Comparison of ENCODE assay signal across 15 cellular contexts in the genomic region with DNA sequence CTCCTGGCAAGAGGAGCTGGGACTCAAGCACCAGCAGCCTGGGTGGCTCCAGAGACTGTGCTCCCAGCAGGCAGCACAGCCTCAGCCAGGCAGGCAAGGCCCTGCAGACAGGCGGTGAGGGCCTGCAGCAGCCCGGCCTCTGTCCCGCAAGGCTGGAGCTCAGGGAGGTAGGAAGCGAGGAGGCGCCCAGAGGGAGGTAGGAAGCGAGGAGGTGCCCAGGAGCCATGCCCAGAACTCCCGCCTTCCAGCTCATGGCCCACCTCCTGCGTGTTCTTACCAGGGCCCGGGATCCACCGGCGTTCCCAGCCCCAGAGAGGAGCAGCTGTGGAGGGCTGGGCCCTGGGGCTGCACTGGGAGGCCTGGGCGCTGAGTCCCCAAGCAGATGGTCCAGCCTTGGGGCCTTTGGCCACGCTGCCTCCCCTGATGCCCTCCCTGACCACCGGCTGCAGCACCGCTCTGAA.
"Had no signal": no experiment of that assay in that cellular context is flagged by ENCODE, and none has a peak within 500 bp of the region (broad histone marks: within the 10 kb centered on the region; RNA-seq: fewer than 3 reads in every experiment).

No MANE protein-coding gene starts in this region.

- H3K4me3 Mint-ChIP-seq: activated B cell treated with CpG ODN at 0.5 μM for 24 hours; activated naive CD4-positive, alpha-beta T cell treated with anti-CD3 and anti-CD28 coated beads for 36 hours; activated T-helper 1 cell treated with anti-CD3 and anti-CD28 coated beads, Interleukin-12 subunit alpha, Interleukin-12 subunit beta, Interleukin-2, Interleukin-4 antibody, amounts not matched to agents 30 ng/mL and 10 ng/mL and 1 ng/mL, durations not matched to agents 14 hours and 24 hours and 36 hours; nephron progenitor cell; stimulated activated effector memory CD8-positive, alpha-beta T cell treated with anti-CD3 and anti-CD28 coated beads, Interleukin-12 subunit alpha, Interleukin-12 subunit beta, amount 100 ng/mL, for 72 hours; T-helper 1 cell treated with Interleukin-12 subunit alpha and Interleukin-12 subunit beta and Interleukin-4 antibody, amounts not matched to agents 30 μg/mL and 1 μg/mL, for 36 hours had no signal

- H3K4me3 ChIP-seq: cardiac muscle cell, left ventricle myocardium inferior, SK-N-MC, tibial nerve had no signal

- H3K27ac Mint-ChIP-seq: activated B cell treated with CpG ODN at 0.5 μM for 24 hours; activated naive CD4-positive, alpha-beta T cell treated with anti-CD3 and anti-CD28 coated beads for 36 hours; activated T-helper 1 cell treated with anti-CD3 and anti-CD28 coated beads, Interleukin-12 subunit alpha, Interleukin-12 subunit beta, Interleukin-2, Interleukin-4 antibody, amounts not matched to agents 30 ng/mL and 10 ng/mL and 1 ng/mL, durations not matched to agents 14 hours and 24 hours and 36 hours; nephron progenitor cell; stimulated activated effector memory CD8-positive, alpha-beta T cell treated with anti-CD3 and anti-CD28 coated beads, Interleukin-12 subunit alpha, Interleukin-12 subunit beta, amount 100 ng/mL, for 72 hours; T-helper 1 cell treated with Interleukin-12 subunit alpha and Interleukin-12 subunit beta and Interleukin-4 antibody, amounts not matched to agents 30 μg/mL and 1 μg/mL, for 36 hours had no signal

- ATAC-seq: stimulated activated effector memory CD8-positive, alpha-beta T cell treated with anti-CD3 and anti-CD28 coated beads, Interleukin-12 subunit alpha, Interleukin-12 subunit beta, amount 100 ng/mL, for 72 hours had no signal

- H3K4me1 ChIP-seq: left ventricle myocardium inferior, tibial nerve had no signal

- H3K4me1 Mint-ChIP-seq: activated B cell treated with CpG ODN at 0.5 μM for 24 hours; stimulated activated effector memory CD8-positive, alpha-beta T cell treated with anti-CD3 and anti-CD28 coated beads, Interleukin-12 subunit alpha, Interleukin-12 subunit beta, amount 100 ng/mL, for 72 hours had no signal

- H3K27me3 Mint-ChIP-seq: activated B cell treated with CpG ODN at 0.5 μM for 24 hours had no signal

- H3K36me3 Mint-ChIP-seq: stimulated activated effector memory CD8-positive, alpha-beta T cell treated with anti-CD3 and anti-CD28 coated beads, Interleukin-12 subunit alpha, Interleukin-12 subunit beta, amount 100 ng/mL, for 72 hours had no signal

- DNase-seq: activated B cell treated with CpG ODN at 0.5 μM for 24 hours; activated CD4-positive, alpha-beta T cell treated with anti-CD3 and anti-CD28 coated beads, Interleukin-2, amount 50 U/mL, for 1 hour; activated naive CD4-positive, alpha-beta T cell treated with anti-CD3 and anti-CD28 coated beads for 36 hours; effector CD4-positive, alpha-beta T cell; foreskin melanocyte; left ventricle myocardium inferior; mesendoderm; nephron progenitor cell; small intestine had no signal

- H3K9me3 Mint-ChIP-seq: activated naive CD4-positive, alpha-beta T cell treated with anti-CD3 and anti-CD28 coated beads for 36 hours; activated T-helper 1 cell treated with anti-CD3 and anti-CD28 coated beads, Interleukin-12 subunit alpha, Interleukin-12 subunit beta, Interleukin-2, Interleukin-4 antibody, amounts not matched to agents 30 ng/mL and 10 ng/mL and 1 ng/mL, durations not matched to agents 14 hours and 24 hours and 36 hours; T-helper 1 cell treated with Interleukin-12 subunit alpha and Interleukin-12 subunit beta and Interleukin-4 antibody, amounts not matched to agents 30 μg/mL and 1 μg/mL, for 36 hours had no signal

- H3K27me3 ChIP-seq: cardiac muscle cell, tibial nerve had no signal

- H3K36me3 ChIP-seq: cardiac muscle cell, left ventricle myocardium inferior, tibial nerve had no signal

- H3K27ac ChIP-seq: cardiac muscle cell, left ventricle myocardium inferior, SK-N-MC, tibial nerve had no signal
